Comparison of ENCODE assay signal across 1 cellular context in genomic region chr17:80003969-80004368, GRCh38.
TF ChIP-seq lines count a peak whose summit lies in the region.

No MANE protein-coding gene starts in this region.

TF ChIP-seq in H1, 55 proteins besides CTCF, POLR2A, EP300 and RAD21:
- no peak for TF ChIP-seq TAF1 (IDR thresholded peaks at IDR 0.05; ENCODE audit: low read depth, low read length)
- no peak for TF ChIP-seq E2F6 (IDR thresholded peaks at IDR 0.05)
- TF ChIP-seq CBX8 (IDR thresholded peaks at IDR 0.05; ENCODE audit: borderline replicate concordance, low read depth, low read length) = no peak
- TF ChIP-seq POU5F1 (IDR thresholded peaks at IDR 0.05; ENCODE audit: low read depth, low read length) = no peak
- no peak for TF ChIP-seq CEBPB (IDR thresholded peaks at IDR 0.05; ENCODE audit: low read depth, low read length)
- TF ChIP-seq SAP30 (IDR thresholded peaks at IDR 0.05; ENCODE audit: insufficient read depth, insufficient replicate concordance, low read length) = no peak
- no peak for TF ChIP-seq CHD1 (IDR thresholded peaks at IDR 0.05; ENCODE audit: low read depth, low read length)
- TF ChIP-seq POLR2AphosphoS5 (IDR thresholded peaks at IDR 0.05; ENCODE audit: low read depth, low read length) = no peak
- TF ChIP-seq, protein P1, sequence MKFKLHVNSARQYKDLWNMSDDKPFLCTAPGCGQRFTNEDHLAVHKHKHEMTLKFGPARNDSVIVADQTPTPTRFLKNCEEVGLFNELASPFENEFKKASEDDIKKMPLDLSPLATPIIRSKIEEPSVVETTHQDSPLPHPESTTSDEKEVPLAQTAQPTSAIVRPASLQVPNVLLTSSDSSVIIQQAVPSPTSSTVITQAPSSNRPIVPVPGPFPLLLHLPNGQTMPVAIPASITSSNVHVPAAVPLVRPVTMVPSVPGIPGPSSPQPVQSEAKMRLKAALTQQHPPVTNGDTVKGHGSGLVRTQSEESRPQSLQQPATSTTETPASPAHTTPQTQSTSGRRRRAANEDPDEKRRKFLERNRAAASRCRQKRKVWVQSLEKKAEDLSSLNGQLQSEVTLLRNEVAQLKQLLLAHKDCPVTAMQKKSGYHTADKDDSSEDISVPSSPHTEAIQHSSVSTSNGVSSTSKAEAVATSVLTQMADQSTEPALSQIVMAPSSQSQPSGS (IDR thresholded peaks at IDR 0.05; ENCODE audit: low read length) = no peak
